11 cellular contexts compared by ENCODE assay signal in genomic region chrX:41491267-41492004, GRCh38. TPM values are rescaled to one million over a fixed set of nuclear protein-coding genes. Genes with fewer than 3 reads are reported as not detected.
DNase-seq lines count a peak whose midpoint lies in the region; ATAC-seq and TF ChIP-seq lines count a peak whose summit lies in the region.
"Had no signal": no experiment of that assay in that cellular context is flagged by ENCODE, and none has a peak within 500 bp of the region (broad histone marks: within the 10 kb centered on the region; RNA-seq: fewer than 3 reads in every experiment).

No MANE protein-coding gene starts in this region.

- TF ChIP-seq CTCF in endodermal cell (conservative IDR thresholded peaks at IDR 0.05) (no peak), testis (IDR thresholded peaks at IDR 0.05) (no peak)

- H3K4me3 Mint-ChIP-seq in endodermal cell: no peak overlapping the region
- H3K4me3 Mint-ChIP-seq in activated CD8-positive, alpha-beta memory T cell treated with anti-CD3 and anti-CD28 coated beads, Interleukin-2, amount 10 ng/mL, durations not matched to agents 7 days and 5 days: no peak overlapping the region
- H3K4me3 Mint-ChIP-seq: activated CD4-positive, alpha-beta memory T cell treated with anti-CD3 and anti-CD28 coated beads, Interleukin-2, amount 10 ng/mL, durations not matched to agents 7 days and 5 days had no signal

- H2AK5ac ChIP-seq in neuronal stem cell (ENCODE audit: low read depth, low read length): no peak overlapping the region

- no peak for TF ChIP-seq POLR2A in testis (IDR thresholded peaks at IDR 0.05)

- WGBS in endodermal cell (ENCODE audit: insufficient coverage in 1 of 2, insufficient read length in 1 of 2), 2 experiments: 58 to 62% methylated on average over 6 to 12 of the region's 12 CpGs
- no CpG with 5 or more reads among the region's 12 CpGs for WGBS in neuronal stem cell (ENCODE audit: extremely low coverage in 2 of 2, insufficient read length in 2 of 2, insufficient replicate concordance in 1 of 2), 2 donors
- 54 to 61% methylated on average over 12 of the region's 12 CpGs for WGBS in testis, 2 donors

- H2BK15ac ChIP-seq in neuronal stem cell (ENCODE audit: low read length): no peak overlapping the region

- H3K4me2 ChIP-seq in neuronal stem cell (ENCODE audit: insufficient read depth, low read length, poor library complexity, severe bottlenecking): no peak overlapping the region

- H3K36me3 ChIP-seq in endodermal cell (ENCODE audit: control insufficient read depth, insufficient read depth, low read length): no peaks in the 10 kb centered on the region
- H3K36me3 ChIP-seq in neuronal stem cell (replicated peaks in 1 of 2; ENCODE audit: control insufficient read depth in 2 of 2, insufficient read depth in 2 of 2, low read length in 2 of 2): no peaks in the 10 kb centered on the region
- H3K36me3 ChIP-seq in testis (ENCODE audit: low read depth, missing control alignments): no peaks in the 10 kb centered on the region
- H3K36me3 ChIP-seq: heart right ventricle had no signal

- no peak for ATAC-seq in GM18907 (IDR thresholded peaks at IDR 0.05; ENCODE audit: unreplicated experiment)
- ATAC-seq in activated CD8-positive, alpha-beta memory T cell treated with anti-CD3 and anti-CD28 coated beads, Interleukin-2, amount 10 ng/mL, durations not matched to agents 7 days and 5 days: no peak

- no peaks in the 10 kb centered on the region for H3K79me1 ChIP-seq in neuronal stem cell (ENCODE audit: low read depth, low read length)

- peaks cover 3% of the 10 kb centered on the region for H3K4me1 Mint-ChIP-seq in endodermal cell
- no peaks in the 10 kb centered on the region for H3K4me1 Mint-ChIP-seq in activated CD8-positive, alpha-beta memory T cell treated with anti-CD3 and anti-CD28 coated beads, Interleukin-2, amount 10 ng/mL, durations not matched to agents 7 days and 5 days
- H3K4me1 Mint-ChIP-seq: activated CD4-positive, alpha-beta memory T cell treated with anti-CD3 and anti-CD28 coated beads, Interleukin-2, amount 10 ng/mL, durations not matched to agents 7 days and 5 days had no signal

- H4K91ac ChIP-seq in neuronal stem cell (ENCODE audit: low read depth, low read length, poor library complexity): no peak overlapping the region

- intact Hi-C loops in testis (cut with DNase I; ENCODE audit: low total_unique reads): no loop called here

- no peak overlapping the region for H3K27ac Mint-ChIP-seq in endodermal cell
- no peak overlapping the region for H3K27ac Mint-ChIP-seq in activated CD8-positive, alpha-beta memory T cell treated with anti-CD3 and anti-CD28 coated beads, Interleukin-2, amount 10 ng/mL, durations not matched to agents 7 days and 5 days
- H3K27ac Mint-ChIP-seq: activated CD4-positive, alpha-beta memory T cell treated with anti-CD3 and anti-CD28 coated beads, Interleukin-2, amount 10 ng/mL, durations not matched to agents 7 days and 5 days had no signal

- no peak overlapping the region for H3K23ac ChIP-seq in neuronal stem cell (ENCODE audit: low read depth, low read length, poor library complexity)

- peaks cover 55% of the 10 kb centered on the region for H3K9me3 Mint-ChIP-seq in endodermal cell
- no peaks in the 10 kb centered on the region for H3K9me3 Mint-ChIP-seq in activated CD8-positive, alpha-beta memory T cell treated with anti-CD3 and anti-CD28 coated beads, Interleukin-2, amount 10 ng/mL, durations not matched to agents 7 days and 5 days (ENCODE audit: low read depth)

- H4K8ac ChIP-seq in neuronal stem cell (ENCODE audit: low read depth, low read length): no peak overlapping the region

- no peak overlapping the region for H3K9ac ChIP-seq in endodermal cell (ENCODE audit: extremely low read depth, low read length, poor library complexity, severe bottlenecking)
- H3K9ac ChIP-seq in neuronal stem cell (ENCODE audit: low read depth, low read length, poor library complexity): no peak overlapping the region

- DNase-seq in ELR (ENCODE audit: low read depth): peak; percentile 89
- peak; percentile 51 for DNase-seq in NCI-H2107 treated with DMSO at 0.1 percent for 48 hours (lab: John Stamatoyannopoulos, UW; ENCODE audit: unreplicated experiment)
- peak; percentile 75 for DNase-seq in endodermal cell
- DNase-seq in neuronal stem cell (ENCODE audit: low spot score): peak; percentile 56
- DNase-seq in NCI-H510A treated with DMSO at 0.1 percent for 48 hours (lab: John Stamatoyannopoulos, UW): no peak
- no peak for DNase-seq in activated CD8-positive, alpha-beta memory T cell treated with anti-CD3 and anti-CD28 coated beads, Interleukin-2, amount 10 ng/mL, durations not matched to agents 7 days and 5 days
- no peak for DNase-seq in testis
- DNase-seq: activated CD4-positive, alpha-beta memory T cell treated with anti-CD3 and anti-CD28 coated beads, Interleukin-2, amount 10 ng/mL, durations not matched to agents 7 days and 5 days; heart right ventricle; stimulated activated CD4-positive, alpha-beta T cell treated with anti-CD3 and anti-CD28 coated beads, Interleukin-4, amount 100 ng/mL, for 4 hours had no signal

- H3K14ac ChIP-seq in neuronal stem cell (ENCODE audit: low read length): no peak overlapping the region

- no peak overlapping the region for H3K18ac ChIP-seq in neuronal stem cell (ENCODE audit: low read length)

- CTCF ChIA-PET in activated CD8-positive, alpha-beta memory T cell treated with anti-CD3 and anti-CD28 coated beads, Interleukin-2, amount 10 ng/mL, durations not matched to agents 7 days and 5 days (lab: Charles Lee): no interaction called here

- no peaks in the 10 kb centered on the region for H3K27me3 Mint-ChIP-seq in endodermal cell (ENCODE audit: insufficient read depth)
- no peaks in the 10 kb centered on the region for H3K27me3 Mint-ChIP-seq in activated CD8-positive, alpha-beta memory T cell treated with anti-CD3 and anti-CD28 coated beads, Interleukin-2, amount 10 ng/mL, durations not matched to agents 7 days and 5 days
- H3K27me3 Mint-ChIP-seq: activated CD4-positive, alpha-beta memory T cell treated with anti-CD3 and anti-CD28 coated beads, Interleukin-2, amount 10 ng/mL, durations not matched to agents 7 days and 5 days had no signal

- no peak overlapping the region for H2BK12ac ChIP-seq in neuronal stem cell (ENCODE audit: low read length)

- no peak overlapping the region for H3K4me3 ChIP-seq in endodermal cell (ENCODE audit: low read length)
- H3K4me3 ChIP-seq in neuronal stem cell (ENCODE audit: low read length in 2 of 2): no peak overlapping the region
- no peak overlapping the region for H3K4me3 ChIP-seq in testis
- H3K4me3 ChIP-seq: heart right ventricle had no signal

- H3K27ac ChIP-seq in endodermal cell (ENCODE audit: low read depth, low read length): no peak overlapping the region
- peak overlapping the region; percentile 98 for H3K27ac ChIP-seq in neuronal stem cell (replicated peaks; ENCODE audit: low read length)
- H3K27ac ChIP-seq in testis: no peak overlapping the region
- H3K27ac ChIP-seq: heart right ventricle had no signal

- no peaks in the 10 kb centered on the region for H3K36me3 Mint-ChIP-seq in endodermal cell (ENCODE audit: low read depth)
- H3K36me3 Mint-ChIP-seq in activated CD8-positive, alpha-beta memory T cell treated with anti-CD3 and anti-CD28 coated beads, Interleukin-2, amount 10 ng/mL, durations not matched to agents 7 days and 5 days: no peaks in the 10 kb centered on the region

- H2AFZ ChIP-seq in neuronal stem cell (ENCODE audit: low read length): peak overlapping the region; percentile 74

- no peak overlapping the region for H3K4ac ChIP-seq in neuronal stem cell (ENCODE audit: low read length)

- H3K4me1 ChIP-seq in endodermal cell (ENCODE audit: control insufficient read depth, insufficient read depth, low read length) (no peaks in the 10 kb centered on the region), neuronal stem cell (ENCODE audit: control insufficient read depth in 2 of 2, insufficient read depth in 1 of 2, low read depth in 1 of 2, low read length in 2 of 2) (peaks cover 1% of the 10 kb centered on the region in 2 donors), testis (no peaks in the 10 kb centered on the region)

- no peak overlapping the region for H2BK5ac ChIP-seq in neuronal stem cell (ENCODE audit: low read length)

- no peak overlapping the region for H2BK120ac ChIP-seq in neuronal stem cell (ENCODE audit: low read depth, low read length)

- H3K27me3 ChIP-seq in endodermal cell (ENCODE audit: control insufficient read depth, insufficient read depth, low read length, poor library complexity, severe bottlenecking) (no peaks in the 10 kb centered on the region), neuronal stem cell (ENCODE audit: control insufficient read depth in 3 of 3, insufficient read depth in 3 of 3, low read depth in 1 of 3, low read length in 3 of 3) (no peaks in the 10 kb centered on the region), testis (no peaks in the 10 kb centered on the region)

- H3K9me3 ChIP-seq in endodermal cell (ENCODE audit: control insufficient read depth, low read length) (no peaks in the 10 kb centered on the region), neuronal stem cell (replicated peaks in 1 of 2; ENCODE audit: control insufficient read depth in 2 of 2, insufficient read depth in 1 of 2, low read depth in 1 of 2, low read length in 2 of 2) (no peaks in the 10 kb centered on the region), testis (no peaks in the 10 kb centered on the region)

RNA-seq across cellular contexts. Expression of gene NYX, which starts 44.3 kb away (rescaled TPM):
- not detected for total RNA-seq in endodermal cell
- polyA plus RNA-seq in endodermal cell (2013, experiment 1 of 2): not detected
- polyA plus RNA-seq in endodermal cell (2013, experiment 2 of 2): not detected
- polyA plus RNA-seq in neuronal stem cell (2013, experiment 1 of 2): 0.01 TPM
- not detected for polyA plus RNA-seq in neuronal stem cell (2013, experiment 2 of 2)
- not detected for total RNA-seq in activated CD8-positive, alpha-beta memory T cell treated with anti-CD3 and anti-CD28 coated beads, Interleukin-2, amount 10 ng/mL, durations not matched to agents 7 days and 5 days
- total RNA-seq in testis: 1 to 10 TPM; 1.5 to 2.9 TPM
- polyA plus RNA-seq in testis (ENCODE audit: insufficient read depth, low read depth, low replicate concordance): 0.87 TPM
- total RNA-seq: activated CD4-positive, alpha-beta memory T cell treated with anti-CD3 and anti-CD28 coated beads, Interleukin-2, amount 10 ng/mL, durations not matched to agents 7 days and 5 days; heart right ventricle had no signal
- polyA plus RNA-seq: heart right ventricle had no signal

Comparison
In these comparisons a context has a peak if more than half of its experiments do, and no peak if none do; other contexts are left out.
1. DNase-seq: peak in ELR (single experiment), NCI-H2107 treated with DMSO at 0.1 percent for 48 hours (single experiment), endodermal cell (single experiment) and neuronal stem cell (single experiment); none in NCI-H510A treated with DMSO at 0.1 percent for 48 hours (single experiment), activated CD8-positive, alpha-beta memory T cell treated with anti-CD3 and anti-CD28 coated beads, Interleukin-2, amount 10 ng/mL, durations not matched to agents 7 days and 5 days (single experiment) and testis (single experiment).